Comparison of ENCODE assay signal across 16 cellular contexts in the genomic region with DNA sequence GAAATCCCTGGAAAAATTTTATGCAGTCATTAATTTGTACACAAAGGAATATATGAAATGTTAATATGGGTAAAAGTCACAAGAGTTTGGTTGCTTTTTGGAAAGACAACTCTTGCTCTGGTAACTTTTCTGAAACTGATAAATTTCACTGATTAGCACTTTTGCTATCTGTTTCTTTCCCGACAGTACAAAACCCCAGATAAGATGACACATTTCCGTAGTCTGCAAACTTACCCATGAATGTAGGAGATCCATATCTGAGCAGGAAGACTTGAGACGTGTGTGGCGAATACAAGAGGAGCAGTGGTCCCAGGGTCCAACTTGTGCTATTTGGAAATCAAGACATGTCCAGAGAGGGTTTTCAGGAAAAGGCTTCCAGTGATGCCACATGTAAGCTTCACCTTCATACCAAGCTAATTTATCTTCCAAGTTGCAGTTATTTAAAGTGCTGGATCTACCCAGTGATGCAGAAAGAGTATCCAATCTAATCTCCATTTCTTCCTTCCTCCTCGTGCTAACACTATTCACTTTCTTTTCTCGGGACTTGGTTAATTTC. TPM values are rescaled to one million over a fixed set of nuclear protein-coding genes. Genes with fewer than 3 reads are reported as not detected.
DNase-seq lines count a peak whose midpoint lies in the region; ATAC-seq and TF ChIP-seq lines count a peak whose summit lies in the region.
"Had no signal": no experiment of that assay in that cellular context is flagged by ENCODE, and none has a peak within 500 bp of the region (broad histone marks: within the 10 kb centered on the region; RNA-seq: fewer than 3 reads in every experiment).

No MANE protein-coding gene starts in this region.

- peaks cover 2% of the 10 kb centered on the region for H3K36me3 Mint-ChIP-seq in activated CD8-positive, alpha-beta T cell treated with anti-CD3 and anti-CD28 coated beads, Interleukin-2, amount 10 ng/mL, durations not matched to agents 7 days and 5 days (ENCODE audit: low read depth)
- H3K36me3 Mint-ChIP-seq: neural progenitor cell had no signal

- peak; percentile 36 for TF ChIP-seq POLR2A in erythroblast (IDR thresholded peaks at IDR 0.05; ENCODE audit: low read length)

- POLR2A ChIA-PET in activated CD8-positive, alpha-beta T cell treated with anti-CD3 and anti-CD28 coated beads, Interleukin-2, amount 10 ng/mL, durations not matched to agents 7 days and 5 days (lab: Charles Lee): interaction anchor here (0.7 kb wide), 1 partner anchor 94 kb away, joined by 3 read pairs; no protein-coding TSS in a partner anchor

- H3K4me3 Mint-ChIP-seq in activated CD8-positive, alpha-beta T cell treated with anti-CD3 and anti-CD28 coated beads, Interleukin-2, amount 10 ng/mL, durations not matched to agents 7 days and 5 days: peak overlapping the region; percentile 4
- H3K4me3 Mint-ChIP-seq: neural progenitor cell had no signal

- no peak for DNase-seq in activated CD4-positive, CD25-positive, alpha-beta regulatory T cell treated with anti-CD3 and anti-CD28 coated beads, Interleukin-2, amount 50 U/mL, for 72 hours
- DNase-seq in KBM-7 (peak; percentile 90), erythroblast (lab: John Stamatoyannopoulos, UW) (peak; percentile 53 to 70), NCI-H146 treated with DMSO at 0.1 percent for 48 hours (lab: John Stamatoyannopoulos, UW; ENCODE audit: unreplicated experiment) (no peak), GM19240 (ENCODE audit: insufficient read length, low spot score) (no peak), NCI-H748 treated with DMSO at 0.1 percent for 48 hours (lab: John Stamatoyannopoulos, UW) (no peak)
- DNase-seq in activated CD8-positive, alpha-beta T cell treated with anti-CD3 and anti-CD28 coated beads, Interleukin-2, amount 10 ng/mL, durations not matched to agents 7 days and 5 days: no peak
- DNase-seq: 8988T, cortex of kidney, Karpas-422, mammary epithelial cell, NCI-H1417 treated with DMSO at 0.1 percent for 48 hours, NCI-H226, SJCRH30 had no signal

- no peaks in the 10 kb centered on the region for H3K9me3 Mint-ChIP-seq in activated CD8-positive, alpha-beta T cell treated with anti-CD3 and anti-CD28 coated beads, Interleukin-2, amount 10 ng/mL, durations not matched to agents 7 days and 5 days (ENCODE audit: insufficient read depth)
- H3K9me3 Mint-ChIP-seq: neural progenitor cell had no signal

- H3K27me3 Mint-ChIP-seq in activated CD8-positive, alpha-beta T cell treated with anti-CD3 and anti-CD28 coated beads, Interleukin-2, amount 10 ng/mL, durations not matched to agents 7 days and 5 days (ENCODE audit: low read depth): no peaks in the 10 kb centered on the region

- peak; percentile 77 to 89 for ATAC-seq in activated CD4-positive, CD25-positive, alpha-beta regulatory T cell treated with anti-CD3 and anti-CD28 coated beads, Interleukin-2, amount 50 U/mL, for 24 hours
- peak; percentile 65 for ATAC-seq in activated CD8-positive, alpha-beta T cell treated with anti-CD3 and anti-CD28 coated beads, Interleukin-2, amount 10 ng/mL, durations not matched to agents 7 days and 5 days

- peaks cover 9% of the 10 kb centered on the region for H3K4me1 Mint-ChIP-seq in activated CD8-positive, alpha-beta T cell treated with anti-CD3 and anti-CD28 coated beads, Interleukin-2, amount 10 ng/mL, durations not matched to agents 7 days and 5 days (ENCODE audit: low read depth)
- H3K4me1 Mint-ChIP-seq: neural progenitor cell had no signal

- in situ Hi-C loops in KBM-7 (cut with MboI; ENCODE audit: low pct_unique_long_range_greater_than_20kb, low sequenced_read_pairs): no loop called here

- CTCF ChIA-PET in activated CD8-positive, alpha-beta T cell treated with anti-CD3 and anti-CD28 coated beads, Interleukin-2, amount 10 ng/mL, durations not matched to agents 7 days and 5 days (lab: Charles Lee): no interaction called here

- peak overlapping the region; percentile 2 for H3K27ac Mint-ChIP-seq in activated CD8-positive, alpha-beta T cell treated with anti-CD3 and anti-CD28 coated beads, Interleukin-2, amount 10 ng/mL, durations not matched to agents 7 days and 5 days
- H3K27ac Mint-ChIP-seq: neural progenitor cell had no signal

RNA-seq across cellular contexts. Expression of a gene that starts 35.9 kb away (rescaled TPM):
- total RNA-seq in activated CD8-positive, alpha-beta T cell treated with anti-CD3 and anti-CD28 coated beads, Interleukin-2, amount 10 ng/mL, durations not matched to agents 7 days and 5 days: 100 to 1,000 TPM; 103 to 104 TPM
- total RNA-seq: mammary epithelial cell had no signal

Comparison
In these comparisons a context has a peak if more than half of its experiments do, and no peak if none do; other contexts are left out.
1. DNase-seq: peak in KBM-7 (single experiment) and erythroblast (2 of 2); none in activated CD4-positive, CD25-positive, alpha-beta regulatory T cell treated with anti-CD3 and anti-CD28 coated beads, Interleukin-2, amount 50 U/mL, for 72 hours (single experiment), activated CD8-positive, alpha-beta T cell treated with anti-CD3 and anti-CD28 coated beads, Interleukin-2, amount 10 ng/mL, durations not matched to agents 7 days and 5 days (single experiment), NCI-H146 treated with DMSO at 0.1 percent for 48 hours (single experiment), GM19240 (single experiment) and NCI-H748 treated with DMSO at 0.1 percent for 48 hours (single experiment).